In the genomic region with DNA sequence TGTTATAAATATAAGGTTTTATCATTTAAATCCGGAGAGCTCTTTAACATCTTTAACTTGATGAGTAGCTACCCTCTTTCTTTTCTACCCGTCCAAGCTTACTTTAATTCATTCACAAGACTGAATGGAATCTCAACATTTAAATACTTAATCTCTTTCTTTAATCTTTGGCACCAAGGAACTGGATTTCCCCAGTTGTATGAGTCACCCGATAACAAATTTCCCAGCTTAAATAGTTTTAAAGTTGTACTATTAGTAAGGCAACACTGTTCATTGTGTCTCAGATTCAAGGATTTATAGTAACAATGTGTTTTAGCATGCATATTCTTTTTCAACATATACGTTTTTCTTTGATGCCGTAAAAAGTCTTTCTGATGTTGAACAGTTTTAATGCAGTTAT, we compare ENCODE assay signal across 12 cellular contexts. TPM values are rescaled to one million over a fixed set of nuclear protein-coding genes. Genes with fewer than 3 reads are reported as not detected.
DNase-seq lines count a peak whose midpoint lies in the region; ATAC-seq, FAIRE-seq and TF ChIP-seq lines count a peak whose summit lies in the region.
"Had no signal": no experiment of that assay in that cellular context is flagged by ENCODE, and none has a peak within 500 bp of the region (broad histone marks: within the 10 kb centered on the region; RNA-seq: fewer than 3 reads in every experiment).

No MANE protein-coding gene starts in this region.

- FAIRE-seq in astrocyte (lab: Jason Lieb, UNC) = no peak
- FAIRE-seq: GM12892 had no signal

- no peak for ATAC-seq in thoracic aorta (ENCODE audit: insufficient number of reproducible peaks, low FRiP score, low read depth)
- ATAC-seq in HG02981 (IDR thresholded peaks at IDR 0.05; ENCODE audit: unreplicated experiment) = no peak
- ATAC-seq in activated naive CD8-positive, alpha-beta T cell treated with anti-CD3 and anti-CD28 coated beads, Interleukin-2, amount 50 U/mL, for 24 hours = no peak
- ATAC-seq: sciatic nerve had no signal

- H3K27me3 ChIP-seq in astrocyte (ENCODE audit: insufficient read depth, low read length) (no peaks in the 10 kb centered on the region), thoracic aorta (replicated peaks; ENCODE audit: insufficient read depth) (no peaks in the 10 kb centered on the region)

- no peak for TF ChIP-seq CTCF in astrocyte (IDR thresholded peaks at IDR 0.05; ENCODE audit: insufficient read depth, low read depth, low read length)
- no peak for TF ChIP-seq CTCF in foreskin fibroblast (IDR thresholded peaks at IDR 0.05; ENCODE audit: low read depth, low read length)
- TF ChIP-seq CTCF in thoracic aorta (IDR thresholded peaks at IDR 0.05) = no peak

- H3K4me1 Mint-ChIP-seq in astrocyte (ENCODE audit: low read depth, unreplicated experiment) = peaks cover 8% of the 10 kb centered on the region
- peaks cover 8% of the 10 kb centered on the region for H3K4me1 Mint-ChIP-seq in activated naive CD8-positive, alpha-beta T cell treated with anti-CD3 and anti-CD28 coated beads, Interleukin-2, amount 50 U/mL, for 24 hours
- H3K4me1 Mint-ChIP-seq: activated naive CD4-positive, alpha-beta T cell treated with anti-CD3 and anti-CD28 coated beads, Interleukin-2, amount 50 U/mL, for 24 hours had no signal

- H3K27me3 Mint-ChIP-seq in astrocyte (ENCODE audit: low read depth, unreplicated experiment) = peaks cover 2% of the 10 kb centered on the region
- H3K27me3 Mint-ChIP-seq in activated naive CD8-positive, alpha-beta T cell treated with anti-CD3 and anti-CD28 coated beads, Interleukin-2, amount 50 U/mL, for 24 hours = peaks cover 9% of the 10 kb centered on the region

- peak overlapping the region; percentile 60 for H3K27ac ChIP-seq in astrocyte (ENCODE audit: low read depth, low read length)
- peak overlapping the region; percentile 36 to 53 for H3K27ac ChIP-seq in thoracic aorta

- H3K36me3 Mint-ChIP-seq in astrocyte (ENCODE audit: low read depth, unreplicated experiment) = no peaks in the 10 kb centered on the region
- H3K36me3 Mint-ChIP-seq in activated naive CD8-positive, alpha-beta T cell treated with anti-CD3 and anti-CD28 coated beads, Interleukin-2, amount 50 U/mL, for 24 hours (ENCODE audit: low read depth) = no peaks in the 10 kb centered on the region

- H3K36me3 ChIP-seq in astrocyte (ENCODE audit: insufficient read depth, low read length) (no peaks in the 10 kb centered on the region), thoracic aorta (no peaks in the 10 kb centered on the region)

- H3K9me3 ChIP-seq in astrocyte (ENCODE audit: insufficient read depth, low read depth, low read length) = no peaks in the 10 kb centered on the region
- H3K9me3 ChIP-seq in thoracic aorta = no peaks in the 10 kb centered on the region

- no peak overlapping the region for H2AFZ ChIP-seq in astrocyte (ENCODE audit: low read depth, low read length)

- no peak overlapping the region for H3K27ac Mint-ChIP-seq in astrocyte (ENCODE audit: unreplicated experiment)
- no peak overlapping the region for H3K27ac Mint-ChIP-seq in activated naive CD8-positive, alpha-beta T cell treated with anti-CD3 and anti-CD28 coated beads, Interleukin-2, amount 50 U/mL, for 24 hours
- H3K27ac Mint-ChIP-seq: T-helper 2 cell treated with Interferon-gamma antibody and Interleukin-4, amounts not matched to agents 5 μg/mL and 100 μg/mL, for 36 hours had no signal

- H3K4me1 ChIP-seq in astrocyte (ENCODE audit: insufficient read depth, low read length) (peaks cover 8% of the 10 kb centered on the region), thoracic aorta (ENCODE audit: control insufficient read depth in 1 of 2, low read depth in 2 of 2) (peaks cover 9 to 24% of the 10 kb centered on the region in 2 donors)

- H3K9ac ChIP-seq in astrocyte (ENCODE audit: low read length) = peak overlapping the region; percentile 43

- H3K9me3 Mint-ChIP-seq in astrocyte (ENCODE audit: unreplicated experiment) = no peaks in the 10 kb centered on the region
- H3K9me3 Mint-ChIP-seq in activated naive CD8-positive, alpha-beta T cell treated with anti-CD3 and anti-CD28 coated beads, Interleukin-2, amount 50 U/mL, for 24 hours = peaks cover 3% of the 10 kb centered on the region
- H3K9me3 Mint-ChIP-seq: activated naive CD4-positive, alpha-beta T cell treated with anti-CD3 and anti-CD28 coated beads, Interleukin-2, amount 50 U/mL, for 24 hours; T-helper 2 cell treated with Interferon-gamma antibody and Interleukin-4, amounts not matched to agents 5 μg/mL and 100 μg/mL, for 36 hours had no signal

- DNase-seq in HCEC 1CT = peak; percentile 22
- peak; percentile 89 for DNase-seq in astrocyte (ENCODE audit: low read depth)
- peak; percentile 28 to 52 for DNase-seq in foreskin fibroblast
- DNase-seq in thoracic aorta (ENCODE audit: low spot score) = no peak
- no peak for DNase-seq in DMS153 treated with DMSO at 0.1 percent for 48 hours (lab: John Stamatoyannopoulos, UW; ENCODE audit: unreplicated experiment)
- no peak for DNase-seq in activated naive CD8-positive, alpha-beta T cell treated with anti-CD3 and anti-CD28 coated beads, Interleukin-2, amount 50 U/mL, for 24 hours
- DNase-seq: KG1 had no signal

- H3K4me3 ChIP-seq in astrocyte (ENCODE audit: insufficient read depth, low read depth, low read length) (no peak overlapping the region), foreskin fibroblast (ENCODE audit: low read depth in 1 of 2, low read length in 2 of 2) (no peak overlapping the region), thoracic aorta (no peak overlapping the region)

- peak overlapping the region; percentile 62 for H3K4me2 ChIP-seq in astrocyte (ENCODE audit: low read length)

- no peaks in the 10 kb centered on the region for H3K79me2 ChIP-seq in astrocyte (ENCODE audit: insufficient read depth, low read length)

- no peak overlapping the region for H3K4me3 Mint-ChIP-seq in astrocyte (ENCODE audit: unreplicated experiment)
- H3K4me3 Mint-ChIP-seq in activated naive CD8-positive, alpha-beta T cell treated with anti-CD3 and anti-CD28 coated beads, Interleukin-2, amount 50 U/mL, for 24 hours = no peak overlapping the region
- H3K4me3 Mint-ChIP-seq: activated naive CD4-positive, alpha-beta T cell treated with anti-CD3 and anti-CD28 coated beads, Interleukin-2, amount 50 U/mL, for 24 hours; T-helper 2 cell treated with Interferon-gamma antibody and Interleukin-4, amounts not matched to agents 5 μg/mL and 100 μg/mL, for 36 hours had no signal

- H4K20me1 ChIP-seq in astrocyte (ENCODE audit: insufficient read depth, low read length) = no peaks in the 10 kb centered on the region

RNA-seq across cellular contexts. Expression of gene LRP6, which starts 15.9 kb away (rescaled TPM):
- total RNA-seq in astrocyte (40.9 and 45.8 TPM in 2 replicates), thoracic aorta (10 to 100 TPM; 39.9 to 41.5 TPM)

Comparison
In these comparisons a context has a peak if more than half of its experiments do, and no peak if none do; other contexts are left out.
1. DNase-seq: peak in HCEC 1CT (single experiment), astrocyte (single experiment) and foreskin fibroblast (2 of 2); none in thoracic aorta (single experiment), DMS153 treated with DMSO at 0.1 percent for 48 hours (single experiment) and activated naive CD8-positive, alpha-beta T cell treated with anti-CD3 and anti-CD28 coated beads, Interleukin-2, amount 50 U/mL, for 24 hours (single experiment).